Comparison of ENCODE assay signal across 1 cellular context in the genomic region with DNA sequence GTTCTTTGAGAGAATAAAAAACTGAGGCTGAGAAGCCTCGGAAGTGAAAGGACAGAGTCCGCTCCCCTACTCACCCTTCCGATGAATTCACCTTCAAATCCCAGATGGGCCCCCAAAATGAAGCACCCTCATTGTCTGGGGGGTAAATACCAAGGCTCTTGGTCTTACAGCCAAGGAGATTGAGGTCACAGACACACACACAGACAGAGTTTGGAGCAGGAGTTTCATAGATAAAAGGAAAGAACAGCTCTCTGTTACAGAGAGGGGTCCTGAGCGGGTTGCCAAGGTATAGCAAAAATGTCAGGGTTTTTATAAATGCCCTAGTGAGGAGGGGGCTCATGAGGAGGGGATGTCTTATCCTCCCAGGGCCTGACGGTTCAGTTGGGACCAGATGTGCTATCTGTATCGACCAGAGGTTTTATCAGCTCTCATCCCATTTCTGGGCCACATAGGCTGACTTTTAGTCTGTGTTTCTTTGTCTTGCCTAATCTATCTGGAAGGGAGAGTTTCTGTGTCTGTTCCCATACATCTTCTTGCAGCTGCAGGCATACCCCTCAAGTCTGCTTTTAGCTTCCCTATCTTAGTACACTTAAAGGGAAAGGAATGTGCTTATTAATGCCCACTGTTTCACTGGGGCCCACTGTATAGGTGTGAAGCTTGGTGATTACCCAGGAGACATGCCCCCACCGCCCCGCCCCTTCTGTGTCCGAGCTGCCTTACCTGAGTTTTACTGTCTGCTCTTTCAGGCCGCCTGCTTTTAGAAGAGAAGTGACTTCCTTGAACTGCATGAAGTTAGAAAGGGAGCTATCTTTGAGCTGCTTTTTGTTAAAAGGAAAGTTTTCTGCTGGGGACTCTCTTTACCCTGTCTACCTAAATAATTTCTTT.
TF ChIP-seq lines count a peak whose summit lies in the region.

No MANE protein-coding gene starts in this region.

TF ChIP-seq in endothelial cell of umbilical vein, 7 proteins besides CTCF, POLR2A, EP300 and RAD21 (continued from another document):
- no peak for TF ChIP-seq FOS (IDR thresholded peaks at IDR 0.05; ENCODE audit: borderline replicate concordance, insufficient read depth, low read length)
- TF ChIP-seq MYC (IDR thresholded peaks at IDR 0.05; ENCODE audit: low read depth, low read length): no peak
- no peak for TF ChIP-seq JUN (IDR thresholded peaks at IDR 0.05; ENCODE audit: borderline replicate concordance, insufficient read depth, insufficient read length, low read depth)
- TF ChIP-seq GATA2 (IDR thresholded peaks at IDR 0.05; ENCODE audit: insufficient read depth, insufficient read length, low read depth, low read length): no peak
